Comparison of ENCODE assay signal across 8 cellular contexts in the genomic region with DNA sequence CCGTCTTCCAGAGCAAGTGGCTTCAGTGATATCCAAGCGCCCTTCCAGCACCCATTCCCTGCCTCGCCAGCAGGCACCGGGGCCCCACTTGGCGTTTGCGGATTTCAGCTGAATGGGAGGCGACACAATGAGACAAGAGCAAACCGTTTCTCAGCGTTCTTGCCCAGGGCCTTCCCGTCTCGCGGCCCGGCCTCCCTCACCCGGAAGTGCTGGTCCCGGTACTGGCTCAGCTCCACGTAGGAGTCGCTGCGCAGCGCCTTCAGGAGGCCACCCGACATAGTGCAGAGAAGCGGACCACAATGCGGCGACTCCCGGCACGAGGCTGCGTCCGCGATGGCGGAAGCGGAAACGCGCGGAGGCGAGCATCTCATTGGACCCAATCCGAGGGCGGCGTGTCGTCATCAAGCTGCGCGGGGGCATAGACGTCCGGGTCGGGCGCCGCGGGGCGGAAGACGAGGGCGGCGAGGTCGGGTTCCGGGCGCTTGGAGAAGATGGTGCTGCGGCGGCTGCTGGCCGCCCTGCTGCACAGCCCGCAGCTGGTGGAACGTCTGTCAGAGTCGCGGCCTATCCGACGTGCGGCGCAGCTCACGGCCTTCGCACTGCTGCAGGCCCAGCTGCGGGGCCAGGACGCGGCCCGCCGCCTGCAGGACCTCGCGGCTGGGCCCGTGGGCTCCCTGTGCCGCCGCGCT. TPM values are rescaled to one million over a fixed set of nuclear protein-coding genes. Genes with fewer than 3 reads are reported as not detected.
DNase-seq lines count a peak whose midpoint lies in the region; ATAC-seq and TF ChIP-seq lines count a peak whose summit lies in the region.

Gene NCBP2 (minus strand): TSS at position 303 of the 689 bp plus-strand sequence. CDS start 25 bp downstream, at position 278.

- POLR2A ChIA-PET in WTC11 (lab: Charles Lee) = interaction anchor here (0.7 to 2.6 kb wide), 7 partner anchors 74 to 539 kb away, joined by 3 to 16 read pairs (median 3); partner anchors contain the start of gene SENP5

- peak within 1 kb of the TSS; percentile 99 for H3K4me3 Mint-ChIP-seq in WTC11
- H3K4me3 Mint-ChIP-seq in immature natural killer cell = peak within 1 kb of the TSS; percentile 92 to 97 (median 94)

- peak; percentile 27 to 70 (median 33) for TF ChIP-seq POLR2A in spleen (IDR thresholded peaks at IDR 0.05)

- H3K27me3 ChIP-seq in spleen (replicated peaks in 1 of 7) = no peaks in the 10 kb centered on the region

- H3K36me3 ChIP-seq in spleen = peaks cover 0 to 43% (median 21%) of the 10 kb centered on the region in 6 donors

- WGBS in spleen, 5 donors = 0 to 1% (median 0%) methylated on average over 15 to 77 of the region's 77 CpGs

- H3K27ac ChIP-seq in spleen = peak within 1 kb of the TSS; percentile 91 to 96 (median 94)

- H3K4me1 ChIP-seq in spleen = peaks cover 23 to 58% (median 45%) of the 10 kb centered on the region in 6 donors

- peak; percentile 92 for DNase-seq in AG09309 (ENCODE audit: low read depth)
- DNase-seq in NCI-H2227 treated with DMSO at 0.1 percent for 48 hours (lab: John Stamatoyannopoulos, UW) = peak; percentile 94
- DNase-seq in WTC11 (ENCODE audit: low spot score) = peak; percentile 99
- DNase-seq in cardiac fibroblast (ENCODE audit: low read depth in 2 of 2) = peak; percentile 99
- peak; percentile 99 for DNase-seq in immature natural killer cell
- DNase-seq in spleen = peak; percentile 98

- H3K27me3 Mint-ChIP-seq in WTC11 (ENCODE audit: low read depth) (no peaks in the 10 kb centered on the region), immature natural killer cell (ENCODE audit: low read depth in 3 of 3) (peaks cover 5 to 17% (median 12%) of the 10 kb centered on the region in 3 donors)

- peak; percentile 69 for TF ChIP-seq CTCF in AG09309 (IDR thresholded peaks at IDR 0.05; ENCODE audit: control insufficient read depth, insufficient read depth, low read depth, low read length, missing control alignments)
- no peak for TF ChIP-seq CTCF in WTC11 (IDR thresholded peaks at IDR 0.05)
- TF ChIP-seq CTCF in cardiac fibroblast (IDR thresholded peaks at IDR 0.05; ENCODE audit: low read depth, low read length) = peak; percentile 73
- peak; percentile 45 to 90 (median 80) for TF ChIP-seq CTCF in spleen (IDR thresholded peaks at IDR 0.05 in 8 of 11, conservative IDR thresholded peaks at IDR 0.05 in 3 of 11)

- CTCF ChIA-PET in WTC11 (lab: Charles Lee) = interaction anchor here (0.6 to 2.5 kb wide), 19 partner anchors 14 to 579 kb away, joined by 3 to 15 read pairs (median 3); partner anchors contain the start of genes FBXO45, PAK2, RNF168 and SENP5

- H3K4me3 ChIP-seq in AG09309 (ENCODE audit: control insufficient read depth, low read depth, low read length) (peak within 1 kb of the TSS; percentile 55), cardiac fibroblast (replicated peaks in 1 of 2; ENCODE audit: low read depth in 2 of 2, low read length in 2 of 2) (peak within 1 kb of the TSS; percentile 98 to 99), spleen (peak within 1 kb of the TSS; percentile 87 to 100 (median 100))

- H3K27ac Mint-ChIP-seq in WTC11 (peak within 1 kb of the TSS; percentile 98), immature natural killer cell (peak within 1 kb of the TSS; percentile 95 to 98 (median 98))

- no peaks in the 10 kb centered on the region for H3K9me3 ChIP-seq in spleen

- intact Hi-C loops in spleen (cut with DNase I; ENCODE audit: low total_unique reads) = loop anchor here (10.0 kb wide), 1 partner anchor 78 kb away; the partner anchor contains the start of gene SENP5

- ATAC-seq in GM18909 (IDR thresholded peaks at IDR 0.05; ENCODE audit: poor library complexity, unreplicated experiment) = peak; percentile 92
- peak; percentile 94 for ATAC-seq in HG03175 (IDR thresholded peaks at IDR 0.05; ENCODE audit: unreplicated experiment)
- ATAC-seq in WTC11 = peak; percentile 91

- H3K4me1 Mint-ChIP-seq in WTC11 (peaks cover 31% of the 10 kb centered on the region), immature natural killer cell (peaks cover 39 to 44% of the 10 kb centered on the region in 2 donors)

- H3K9me3 Mint-ChIP-seq in WTC11 = no peaks in the 10 kb centered on the region
- H3K9me3 Mint-ChIP-seq in immature natural killer cell = no peaks in the 10 kb centered on the region

- H3K36me3 Mint-ChIP-seq in WTC11 (peaks cover 31% of the 10 kb centered on the region), immature natural killer cell (peaks cover 0 to 15% (median 10%) of the 10 kb centered on the region in 3 donors)

TF ChIP-seq in WTC11, 78 proteins besides CTCF, POLR2A, EP300 and RAD21 (continues in another document):
- TF ChIP-seq ZNF416 (CRISPR knock-in tag; IDR thresholded peaks at IDR 0.05) (0 out of 2 replicates have a peak, but pooled peaks have one; percentile 76), JUN (CRISPR knock-in tag; IDR thresholded peaks at IDR 0.05) (peak; percentile 91; the same call in 1 of the 2 replicates), MAX (CRISPR knock-in tag; IDR thresholded peaks at IDR 0.05) (peak; percentile 99), ATF1 (CRISPR knock-in tag; IDR thresholded peaks at IDR 0.05) (peak; percentile 77), CBFB (CRISPR knock-in tag; IDR thresholded peaks at IDR 0.05; ENCODE audit: low read depth) (0 out of 2 replicates have a peak, but pooled peaks have one; percentile 54), ZNF121 (CRISPR knock-in tag; IDR thresholded peaks at IDR 0.05) (peak; percentile 20; the same call in 1 of the 2 replicates), HMGXB4 (CRISPR knock-in tag; IDR thresholded peaks at IDR 0.05) (peak; percentile 98), ESRRA (CRISPR knock-in tag; IDR thresholded peaks at IDR 0.05; ENCODE audit: borderline replicate concordance) (peak; percentile 24; the same call in 1 of the 2 replicates), MYBL2 (CRISPR knock-in tag; IDR thresholded peaks at IDR 0.05) (peak; percentile 74; the same call in 1 of the 2 replicates), PRDM15 (CRISPR knock-in tag; IDR thresholded peaks at IDR 0.05) (0 out of 2 replicates have a peak, but pooled peaks have one; percentile 18)
- TF ChIP-seq, protein P1, sequence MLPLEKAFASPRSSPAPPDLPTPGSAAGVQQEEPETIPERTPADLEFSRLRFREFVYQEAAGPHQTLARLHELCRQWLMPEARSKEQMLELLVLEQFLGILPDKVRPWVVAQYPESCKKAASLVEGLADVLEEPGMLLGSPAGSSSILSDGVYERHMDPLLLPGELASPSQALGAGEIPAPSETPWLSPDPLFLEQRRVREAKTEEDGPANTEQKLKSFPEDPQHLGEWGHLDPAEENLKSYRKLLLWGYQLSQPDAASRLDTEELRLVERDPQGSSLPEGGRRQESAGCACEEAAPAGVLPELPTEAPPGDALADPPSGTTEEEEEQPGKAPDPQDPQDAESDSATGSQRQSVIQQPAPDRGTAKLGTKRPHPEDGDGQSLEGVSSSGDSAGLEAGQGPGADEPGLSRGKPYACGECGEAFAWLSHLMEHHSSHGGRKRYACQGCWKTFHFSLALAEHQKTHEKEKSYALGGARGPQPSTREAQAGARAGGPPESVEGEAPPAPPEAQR (CRISPR knock-in tag; IDR thresholded peaks at IDR 0.05) = no peak

RNA-seq across cellular contexts. Expression of gene NCBP2, which starts in this region (rescaled TPM):
- total RNA-seq in WTC11 (2021) (96.5 to 100.0 TPM (median 96.9 TPM) in 3 replicates), spleen (10 to 100 TPM; 44.6 to 50.2 (median 48.7) TPM)
- polyA plus RNA-seq in immature natural killer cell (10 to 100 TPM; 28.4 to 57.2 (median 36.5) TPM), spleen (10 to 100 TPM; 53.7 to 61.1 (median 56.9) TPM)

Comparison
In these comparisons a context has a peak if more than half of its experiments do, and no peak if none do; other contexts are left out.
1. Peak in every context shown above with its lines: DNase-seq, ATAC-seq, H3K4me3 ChIP-seq and H3K27ac ChIP-seq.